ENCODE assay signal across 8 cellular contexts in the genomic region with DNA sequence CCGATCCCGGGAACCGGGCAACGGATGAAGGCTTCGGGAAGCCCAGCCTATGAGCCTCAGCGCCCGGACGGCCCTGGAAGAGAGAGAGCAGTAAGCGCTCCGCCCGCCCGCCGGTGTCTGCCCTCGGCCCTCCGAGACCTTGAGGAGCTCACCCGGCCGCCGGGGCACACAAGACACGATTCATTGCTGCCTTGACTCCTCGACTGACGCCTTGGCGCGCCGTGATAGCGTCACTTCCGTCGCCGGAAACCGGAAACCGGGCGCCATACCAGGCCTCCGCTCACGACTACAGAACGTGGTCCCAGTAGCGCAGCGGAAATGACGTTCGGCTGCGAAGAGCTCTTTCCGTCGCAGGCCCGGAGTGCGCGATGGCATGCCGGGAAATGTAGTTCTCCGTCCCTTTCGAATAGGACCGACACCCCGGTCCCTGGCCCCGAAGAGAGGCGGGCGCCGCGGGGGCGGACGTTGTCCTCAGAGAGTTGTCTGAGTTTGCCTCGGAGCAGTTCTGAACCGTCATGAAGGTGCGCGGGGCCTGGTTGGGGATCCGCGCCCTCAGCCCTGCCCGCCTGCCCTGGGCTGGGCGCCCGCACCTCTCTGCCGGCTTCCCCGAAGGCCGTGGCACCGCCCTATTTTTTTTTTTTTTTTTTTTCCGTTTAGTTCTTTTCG. TPM values are rescaled to one million over a fixed set of nuclear protein-coding genes. Genes with fewer than 3 reads are reported as not detected.
DNase-seq lines count a peak whose midpoint lies in the region; ATAC-seq and TF ChIP-seq lines count a peak whose summit lies in the region.

A gene (minus strand): TSS at position 208 of the 666 bp plus-strand sequence. CDS start 24 bp downstream, at position 184.

- peaks cover 41% of the 10 kb centered on the region for H3K4me1 ChIP-seq in PC-9 (replicated peaks; ENCODE audit: insufficient read depth)
- peaks cover 7% of the 10 kb centered on the region for H3K4me1 ChIP-seq in mucosa of stomach (ENCODE audit: control insufficient read depth, insufficient read depth, low read length)

- peaks cover 44% of the 10 kb centered on the region for H3F3A ChIP-seq in PC-9 (ENCODE audit: insufficient read depth, low read depth)

- peak within 1 kb of the TSS; percentile 89 for H3K4me3 Mint-ChIP-seq in activated T-cell treated with anti-CD3 and anti-CD28 coated beads, Interleukin-2, amount 50 U/mL, for 24 hours

- TF ChIP-seq POLR2A in erythroblast (IDR thresholded peaks at IDR 0.05; ENCODE audit: low read length), result peak; percentile 89

- peaks cover 34% of the 10 kb centered on the region for H3K4me1 Mint-ChIP-seq in activated T-cell treated with anti-CD3 and anti-CD28 coated beads, Interleukin-2, amount 50 U/mL, for 24 hours (ENCODE audit: low read depth)

- CTCF ChIA-PET in PC-9 (lab: Charles Lee), result interaction anchor here (0.6 kb wide), 1 partner anchor 12 kb away, joined by 4 read pairs; no protein-coding TSS in a partner anchor

- H3K9me3 Mint-ChIP-seq in activated T-cell treated with anti-CD3 and anti-CD28 coated beads, Interleukin-2, amount 50 U/mL, for 24 hours, result peaks cover 2% of the 10 kb centered on the region

- no peak for TF ChIP-seq CTCF in PC-9 (conservative IDR thresholded peaks at IDR 0.05)

- peak within 1 kb of the TSS; percentile 89 for H3K9ac ChIP-seq in mucosa of stomach (ENCODE audit: low read length)

- ATAC-seq in GM21619 (IDR thresholded peaks at IDR 0.05; ENCODE audit: unreplicated experiment), result peak; percentile 86

- DNase-seq in DMS153 (lab: John Stamatoyannopoulos, UW) (peak; percentile 98), PC-9 (peak; percentile 97 to 98), erythroblast (lab: John Stamatoyannopoulos, UW) (peak; percentile 100)
- DNase-seq in Jurkat, Clone E6-1 (ENCODE audit: low read depth, low spot score), result peak; percentile 98
- DNase-seq in activated T-cell treated with anti-CD3 and anti-CD28 coated beads, Interleukin-2, amount 50 U/mL, for 24 hours, result peak; percentile 100
- peak; percentile 99 to 100 for DNase-seq in stimulated activated CD8-positive, alpha-beta memory T cell treated with anti-CD3 and anti-CD28 coated beads, Interleukin-7, amount 100 ng/mL, for 1 hour (ENCODE audit: low read depth in 2 of 2)

- H4K20me1 ChIP-seq in PC-9 (ENCODE audit: insufficient read depth), result no peaks in the 10 kb centered on the region

- no peaks in the 10 kb centered on the region for H3K27me3 ChIP-seq in PC-9 (ENCODE audit: insufficient read depth, low read depth)
- H3K27me3 ChIP-seq in mucosa of stomach (ENCODE audit: control insufficient read depth, insufficient read depth, low read length), result no peaks in the 10 kb centered on the region

- H3K9me3 ChIP-seq in PC-9 (ENCODE audit: insufficient read depth, low read depth) (no peaks in the 10 kb centered on the region), mucosa of stomach (ENCODE audit: control insufficient read depth, low read length) (no peaks in the 10 kb centered on the region)

- peak within 1 kb of the TSS; percentile 90 for H2AFZ ChIP-seq in PC-9

- H3K27ac ChIP-seq in PC-9, result peak within 1 kb of the TSS; percentile 74

- peak within 1 kb of the TSS; percentile 99 for H3K4me3 ChIP-seq in Jurkat, Clone E6-1 (ENCODE audit: low read length)
- peak within 1 kb of the TSS; percentile 91 for H3K4me3 ChIP-seq in PC-9
- H3K4me3 ChIP-seq in mucosa of stomach (ENCODE audit: low read length), result peak within 1 kb of the TSS; percentile 61

- POLR2A ChIA-PET in PC-9 (lab: Charles Lee; ENCODE audit: unreplicated experiment), result interaction anchor here (0.6 to 1.0 kb wide), 4 partner anchors 89 to 620 kb away, joined by 3 to 14 read pairs (median 6); a partner anchor contains a TSS

- peak within 1 kb of the TSS; percentile 98 for H3K27ac Mint-ChIP-seq in activated T-cell treated with anti-CD3 and anti-CD28 coated beads, Interleukin-2, amount 50 U/mL, for 24 hours

- intact Hi-C loops in PC-9 (cut with micrococcal nuclease; ENCODE audit: unreplicated experiment), result loop anchor here (5.0 kb wide), 1 partner anchor 72 kb away; a partner anchor contains a TSS

- no TSS peak for BruUV-seq in PC-9 (replicated peaks; lab: Mats Ljungman, UMichigan)

- no peaks in the 10 kb centered on the region for H3K27me3 Mint-ChIP-seq in activated T-cell treated with anti-CD3 and anti-CD28 coated beads, Interleukin-2, amount 50 U/mL, for 24 hours

- H3K79me2 ChIP-seq in PC-9 (ENCODE audit: low read depth), result peaks cover 32% of the 10 kb centered on the region

- peak within 1 kb of the TSS; percentile 99 for H3K4me2 ChIP-seq in PC-9

- peaks cover 40% of the 10 kb centered on the region for H3K36me3 Mint-ChIP-seq in activated T-cell treated with anti-CD3 and anti-CD28 coated beads, Interleukin-2, amount 50 U/mL, for 24 hours (ENCODE audit: low read depth)

- H3K9me2 ChIP-seq in PC-9 (ENCODE audit: insufficient read depth), result no peaks in the 10 kb centered on the region

- H3K36me3 ChIP-seq in PC-9 (ENCODE audit: low read depth) (no peaks in the 10 kb centered on the region), mucosa of stomach (ENCODE audit: control insufficient read depth, insufficient read depth, low read length) (no peaks in the 10 kb centered on the region)

RNA-seq across cellular contexts. Expression of the gene that starts here (rescaled TPM):
- 23.4 TPM for polyA plus RNA-seq in Jurkat, Clone E6-1 (2012; ENCODE audit: insufficient read depth, insufficient read length)
- 21.7 and 27.5 TPM in 2 replicates for total RNA-seq in PC-9 (2021)

Comparison
In these comparisons a context has a peak if more than half of its experiments do, and no peak if none do; other contexts are left out.
1. Peak in every context shown above with its lines: DNase-seq, ATAC-seq, H3K4me3 ChIP-seq and H3K27ac ChIP-seq.